In genomic region chr1:155609515-155610256, GRCh38 we compare ENCODE assay signal across 8 cellular contexts. TPM values are rescaled to one million over a fixed set of nuclear protein-coding genes. Genes with fewer than 3 reads are reported as not detected.
DNase-seq lines count a peak whose midpoint lies in the region; ATAC-seq and TF ChIP-seq lines count a peak whose summit lies in the region.

Gene MSTO1 (plus strand): TSS chr1:155610218. CDS start chr1:155610249, 31 bp downstream.

- H3K36me3 Mint-ChIP-seq in dendritic cell treated with granulocyte-macrophage colony-stimulating factor and Interleukin-4, amounts not matched to agents 40 ng/mL and 50 ng/mL, for 4 days (ENCODE audit: low read depth), result peaks cover 21% of the 10 kb centered on the region

- peaks cover 0 to 3% of the 10 kb centered on the region in 2 donors for H3K4me1 ChIP-seq in left lung

- intact Hi-C loops in dendritic cell treated with granulocyte-macrophage colony-stimulating factor and Interleukin-4, amounts not matched to agents 40 ng/mL and 50 ng/mL, for 4 days (cut with micrococcal nuclease), result no loop called here
- intact Hi-C loops in left lung (cut with DNase I), result no loop called here

- H3K9me3 ChIP-seq in left lung, result no peaks in the 10 kb centered on the region

- H3K27ac ChIP-seq in left lung, result peak within 1 kb of the TSS; percentile 33 to 81

- no peak for TF ChIP-seq CTCF in left lung (IDR thresholded peaks at IDR 0.05)

- H3K27me3 Mint-ChIP-seq in dendritic cell treated with granulocyte-macrophage colony-stimulating factor and Interleukin-4, amounts not matched to agents 40 ng/mL and 50 ng/mL, for 4 days, result no peaks in the 10 kb centered on the region

- H3K4me1 Mint-ChIP-seq in dendritic cell treated with granulocyte-macrophage colony-stimulating factor and Interleukin-4, amounts not matched to agents 40 ng/mL and 50 ng/mL, for 4 days (ENCODE audit: low read depth), result no peaks in the 10 kb centered on the region

- peak within 1 kb of the TSS; percentile 90 for H3K27ac Mint-ChIP-seq in dendritic cell treated with granulocyte-macrophage colony-stimulating factor and Interleukin-4, amounts not matched to agents 40 ng/mL and 50 ng/mL, for 4 days

- DNase-seq in C1 segment of cervical spinal cord (lab: John Stamatoyannopoulos, UW) (peak; percentile 26 to 96 (median 86)), NCI-H748 treated with DMSO at 0.1 percent for 48 hours (lab: John Stamatoyannopoulos, UW) (peak; percentile 94), left lung (peak; percentile 96 to 97)
- DNase-seq in activated CD4-positive, alpha-beta T cell treated with anti-CD3 and anti-CD28 coated beads, Interleukin-2, amount 50 U/mL, for 24 hours (ENCODE audit: low read depth in 1 of 2, low spot score in 1 of 2), result peak; percentile 95 to 98
- DNase-seq in stimulated activated CD4-positive, alpha-beta T cell treated with anti-CD3 and anti-CD28 coated beads, Interleukin-2, amount 100 ng/mL, for 48 hours, result peak; percentile 98 to 99

- peaks cover 0 to 18% of the 10 kb centered on the region in 2 donors for H3K36me3 ChIP-seq in left lung

- peak within 1 kb of the TSS; percentile 89 for H3K4me3 Mint-ChIP-seq in dendritic cell treated with granulocyte-macrophage colony-stimulating factor and Interleukin-4, amounts not matched to agents 40 ng/mL and 50 ng/mL, for 4 days

- peak within 1 kb of the TSS; percentile 63 to 64 for H3K4me3 ChIP-seq in left lung

- no peaks in the 10 kb centered on the region for H3K9me3 Mint-ChIP-seq in dendritic cell treated with granulocyte-macrophage colony-stimulating factor and Interleukin-4, amounts not matched to agents 40 ng/mL and 50 ng/mL, for 4 days

- peak; percentile 88 for ATAC-seq in GM19372 (IDR thresholded peaks at IDR 0.05; ENCODE audit: low read depth, unreplicated experiment)
- ATAC-seq in HG03558 (IDR thresholded peaks at IDR 0.05; ENCODE audit: extremely low read depth, unreplicated experiment), result peak; percentile 89
- peak; percentile 99 for ATAC-seq in left lung

- H3K27me3 ChIP-seq in left lung, result no peaks in the 10 kb centered on the region

RNA-seq across cellular contexts. Expression of gene MSTO1, which starts in this region (rescaled TPM):
- 10 to 100 TPM; 27.2 to 44.4 TPM for total RNA-seq in left lung

Comparison
In these comparisons a context has a peak if more than half of its experiments do, and no peak if none do; other contexts are left out.
1. Peak in every context shown above with its lines: DNase-seq, ATAC-seq, H3K4me3 ChIP-seq and H3K27ac ChIP-seq.